In genomic region chr2:197076652-197077051, GRCh38 we compare ENCODE assay signal across 22 cellular contexts.
"Had no signal": no experiment of that assay in that cellular context is flagged by ENCODE, and none has a peak within 500 bp of the region (broad histone marks: within the 10 kb centered on the region; RNA-seq: fewer than 3 reads in every experiment).

No MANE protein-coding gene starts in this region.

- H3K9me3 Mint-ChIP-seq: activated T-helper 17 cell treated with anti-CD3 and anti-CD28 coated beads, Interleukin-2, amount 50 U/mL, for 72 hours; nephron progenitor cell had no signal

- H3K27ac Mint-ChIP-seq: activated CD4-positive, alpha-beta T cell treated with anti-CD3 and anti-CD28 coated beads, Interleukin-2, amount 10 ng/mL, durations not matched to agents 24 days and 14 days; activated T-helper 17 cell treated with anti-CD3 and anti-CD28 coated beads, Interleukin-2, amount 50 U/mL, for 72 hours; nephron progenitor cell had no signal

- H3K27me3 ChIP-seq: adrenal gland, esophagus squamous epithelium, heart right ventricle, stomach, vagina had no signal

- H3K27me3 Mint-ChIP-seq: activated B cell treated with CpG ODN at 0.5 μM for 24 hours; activated CD4-positive, alpha-beta T cell treated with anti-CD3 and anti-CD28 coated beads, Interleukin-2, amount 10 ng/mL, durations not matched to agents 24 days and 14 days; activated T-helper 17 cell treated with anti-CD3 and anti-CD28 coated beads, Interleukin-2, amount 50 U/mL, for 72 hours had no signal

- H3K27ac ChIP-seq: adrenal gland, esophagus squamous epithelium, stomach, vagina had no signal

- H3K36me3 ChIP-seq: adrenal gland had no signal

- ATAC-seq: activated T-helper 17 cell treated with anti-CD3 and anti-CD28 coated beads, Interleukin-2, amount 50 U/mL, for 72 hours had no signal

- H3K4me1 Mint-ChIP-seq: activated B cell treated with CpG ODN at 0.5 μM for 24 hours had no signal

- FAIRE-seq: astrocyte, bronchial epithelial cell, endothelial cell of umbilical vein had no signal

- H3K4me3 ChIP-seq: adrenal gland, esophagus squamous epithelium, heart right ventricle, smooth muscle cell, stomach, vagina had no signal

- H3K9me3 ChIP-seq: adrenal gland, esophagus squamous epithelium, heart right ventricle, stomach, vagina had no signal

- H3K4me3 Mint-ChIP-seq: activated B cell treated with CpG ODN at 0.5 μM for 24 hours; activated CD4-positive, alpha-beta T cell treated with anti-CD3 and anti-CD28 coated beads, Interleukin-2, amount 10 ng/mL, durations not matched to agents 24 days and 14 days; activated T-helper 17 cell treated with anti-CD3 and anti-CD28 coated beads, Interleukin-2, amount 50 U/mL, for 72 hours; nephron progenitor cell had no signal

- DNase-seq: activated B cell treated with CpG ODN at 0.5 μM for 24 hours; activated CD4-positive, alpha-beta T cell treated with anti-CD3 and anti-CD28 coated beads, Interleukin-2, amount 10 ng/mL, durations not matched to agents 24 days and 14 days; activated naive CD4-positive, alpha-beta T cell; activated T-cell treated with anti-CD3 and anti-CD28 coated beads for 4 hours; adrenal gland; cerebellar nuclear complex; effector CD4-positive, alpha-beta T cell; esophagus squamous epithelium; heart right ventricle; mesendoderm; nephron progenitor cell; nucleus accumbens; stimulated activated CD4-positive, alpha-beta T cell treated with anti-CD3 and anti-CD28 coated beads, Interleukin-4, amount 100 ng/mL, for 1 hour; stomach; T-helper 9 cell; trophoblast cell had no signal
